Comparison of ENCODE assay signal across 9 cellular contexts in genomic region chr1:235262539-235262938, GRCh38.
"Had no signal": no experiment of that assay in that cellular context is flagged by ENCODE, and none has a peak within 500 bp of the region (broad histone marks: within the 10 kb centered on the region; RNA-seq: fewer than 3 reads in every experiment).

No MANE protein-coding gene starts in this region.

- ATAC-seq: K562 had no signal

- H3K9me3 Mint-ChIP-seq: H9 had no signal

- H3K9ac ChIP-seq: GM23248 had no signal

- H3K27ac ChIP-seq: GM23248 had no signal

- H3K4me3 Mint-ChIP-seq: H9 had no signal

- H3K4me3 ChIP-seq: GM23248, K562 had no signal

- FAIRE-seq: H1, H54, HTR-8/SVneo, K562 had no signal

- DNase-seq: GM23248, H9, HCEC 1CT, IMR-90, KG1 had no signal

- H2AFZ ChIP-seq: GM23248 had no signal
